In genomic region chr4:153467154-153467896, GRCh38 we compare ENCODE assay signal across 8 cellular contexts. TPM values are rescaled to one million over a fixed set of nuclear protein-coding genes. Genes with fewer than 3 reads are reported as not detected.
DNase-seq lines count a peak whose midpoint lies in the region; ATAC-seq and TF ChIP-seq lines count a peak whose summit lies in the region.

No MANE protein-coding gene starts in this region.

- H3K4me1 ChIP-seq in ACC112 (ENCODE audit: control insufficient read depth, insufficient read depth, low read length, unreplicated experiment), result peaks cover 37% of the 10 kb centered on the region
- peaks cover 38 to 39% of the 10 kb centered on the region in 2 donors for H3K4me1 ChIP-seq in naive thymus-derived CD4-positive, alpha-beta T cell (ENCODE audit: control insufficient read depth in 2 of 2, insufficient read depth in 2 of 2, low read length in 2 of 2)

- H3K4me3 Mint-ChIP-seq in activated CD4-positive, alpha-beta T cell treated with anti-CD3 and anti-CD28 coated beads, Interleukin-2, amount 10 ng/mL, durations not matched to agents 24 days and 14 days, result peak overlapping the region; percentile 85
- peak overlapping the region; percentile 94 to 100 (median 96) for H3K4me3 Mint-ChIP-seq in naive thymus-derived CD4-positive, alpha-beta T cell
- H3K4me3 Mint-ChIP-seq in type B pancreatic cell, result peak overlapping the region; percentile 90

- peaks cover 57% of the 10 kb centered on the region for H3K4me1 Mint-ChIP-seq in activated CD4-positive, alpha-beta T cell treated with anti-CD3 and anti-CD28 coated beads, Interleukin-2, amount 10 ng/mL, durations not matched to agents 24 days and 14 days
- peaks cover 41 to 71% (median 54%) of the 10 kb centered on the region in 7 donors for H3K4me1 Mint-ChIP-seq in naive thymus-derived CD4-positive, alpha-beta T cell
- H3K4me1 Mint-ChIP-seq in type B pancreatic cell (ENCODE audit: unreplicated experiment), result peaks cover 30% of the 10 kb centered on the region

- H3K27me3 ChIP-seq in ACC112 (ENCODE audit: insufficient read depth, low read length), result no peaks in the 10 kb centered on the region
- H3K27me3 ChIP-seq in naive thymus-derived CD4-positive, alpha-beta T cell (ENCODE audit: control insufficient read depth in 2 of 2, insufficient read depth in 2 of 2, low read length in 2 of 2), result no peaks in the 10 kb centered on the region

- H3K27ac Mint-ChIP-seq in activated CD4-positive, alpha-beta T cell treated with anti-CD3 and anti-CD28 coated beads, Interleukin-2, amount 10 ng/mL, durations not matched to agents 24 days and 14 days, result peak overlapping the region; percentile 89
- peak overlapping the region; percentile 93 to 99 (median 98) for H3K27ac Mint-ChIP-seq in naive thymus-derived CD4-positive, alpha-beta T cell
- H3K27ac Mint-ChIP-seq in type B pancreatic cell, result peak overlapping the region; percentile 78

- no peaks in the 10 kb centered on the region for H3K36me3 ChIP-seq in ACC112 (ENCODE audit: insufficient read depth, low read length)
- H3K36me3 ChIP-seq in naive thymus-derived CD4-positive, alpha-beta T cell (ENCODE audit: control insufficient read depth in 2 of 3, insufficient read depth in 3 of 3, low read length in 3 of 3), result peaks cover 0 to 12% (median 0%) of the 10 kb centered on the region in 3 experiments

- H3K27ac ChIP-seq in ACC112 (ENCODE audit: low read depth, low read length), result no peak overlapping the region
- H3K27ac ChIP-seq in naive thymus-derived CD4-positive, alpha-beta T cell (ENCODE audit: low read depth, low read length), result peak overlapping the region; percentile 91

- H3K9me3 Mint-ChIP-seq in activated CD4-positive, alpha-beta T cell treated with anti-CD3 and anti-CD28 coated beads, Interleukin-2, amount 10 ng/mL, durations not matched to agents 24 days and 14 days, result no peaks in the 10 kb centered on the region
- H3K9me3 Mint-ChIP-seq in naive thymus-derived CD4-positive, alpha-beta T cell, result peaks cover 0 to 4% (median 0%) of the 10 kb centered on the region in 11 donors
- no peaks in the 10 kb centered on the region for H3K9me3 Mint-ChIP-seq in type B pancreatic cell

- no peak overlapping the region for H2AFZ ChIP-seq in ACC112 (ENCODE audit: low read length, unreplicated experiment)

- POLR2A ChIA-PET in naive thymus-derived CD4-positive, alpha-beta T cell (lab: Charles Lee), result interaction anchor here (0.6 to 10.5 kb wide), 25 partner anchors 10 to 121 kb away, joined by 3 to 122 read pairs (median 8); partner anchors contain the start of gene MND1

- peak; percentile 31 for TF ChIP-seq POLR2A in erythroblast (IDR thresholded peaks at IDR 0.05; ENCODE audit: low read length)

- CTCF ChIA-PET in naive thymus-derived CD4-positive, alpha-beta T cell (lab: Charles Lee), result interaction anchor here (0.7 to 3.4 kb wide), 23 partner anchors 10 to 123 kb away, joined by 3 to 35 read pairs (median 5); partner anchors contain the start of gene MND1

- H3K79me2 ChIP-seq in ACC112 (ENCODE audit: control insufficient read depth, insufficient read depth, low read length, unreplicated experiment), result peaks cover 26% of the 10 kb centered on the region

- H3K9me3 ChIP-seq in naive thymus-derived CD4-positive, alpha-beta T cell (ENCODE audit: control insufficient read depth in 2 of 3, low read length in 3 of 3), result no peaks in the 10 kb centered on the region

- H3K4me3 ChIP-seq in ACC112 (ENCODE audit: low read depth, low read length), result peak overlapping the region; percentile 88
- peak overlapping the region; percentile 72 for H3K4me3 ChIP-seq in naive thymus-derived CD4-positive, alpha-beta T cell (ENCODE audit: low read length)

- DNase-seq in NCI-H146 (lab: John Stamatoyannopoulos, UW), result peak; percentile 86
- peak; percentile 81 for DNase-seq in activated CD4-positive, alpha-beta T cell treated with anti-CD3 and anti-CD28 coated beads, Interleukin-2, amount 10 ng/mL, durations not matched to agents 24 days and 14 days
- peak; percentile 65 to 73 for DNase-seq in erythroblast (lab: John Stamatoyannopoulos, UW)
- DNase-seq in naive thymus-derived CD4-positive, alpha-beta T cell, result peak in 4 of 9 donors; percentile 40 to 63 (median 50)
- DNase-seq in type B pancreatic cell (ENCODE audit: extremely low spot score, unreplicated experiment), result no peak

- no peaks in the 10 kb centered on the region for H3K27me3 Mint-ChIP-seq in activated CD4-positive, alpha-beta T cell treated with anti-CD3 and anti-CD28 coated beads, Interleukin-2, amount 10 ng/mL, durations not matched to agents 24 days and 14 days
- no peaks in the 10 kb centered on the region for H3K27me3 Mint-ChIP-seq in naive thymus-derived CD4-positive, alpha-beta T cell
- H3K27me3 Mint-ChIP-seq in type B pancreatic cell, result peaks cover 22% of the 10 kb centered on the region

- intact Hi-C loops in activated CD4-positive, alpha-beta T cell treated with anti-CD3 and anti-CD28 coated beads, Interleukin-2, amount 10 ng/mL, durations not matched to agents 24 days and 14 days (cut with micrococcal nuclease), result loop anchor here (1.0 to 5.0 kb wide), 4 partner anchors 34 to 930 kb away; partner anchors contain the start of gene FBXW7
- intact Hi-C loops in naive thymus-derived CD4-positive, alpha-beta T cell (cut with micrococcal nuclease), result loop anchor here (1.0 to 10.0 kb wide), 4 partner anchors 8 to 287 kb away; no protein-coding TSS in a partner anchor

- no peak for TF ChIP-seq CTCF in type B pancreatic cell (conservative IDR thresholded peaks at IDR 0.05)

- peak; percentile 39 for ATAC-seq in GM18499 (IDR thresholded peaks at IDR 0.05; ENCODE audit: insufficient read depth, unreplicated experiment)
- ATAC-seq in HG02763 (IDR thresholded peaks at IDR 0.05; ENCODE audit: unreplicated experiment), result peak; percentile 55
- ATAC-seq in naive thymus-derived CD4-positive, alpha-beta T cell, result peak; percentile 6

- H3K36me3 Mint-ChIP-seq in activated CD4-positive, alpha-beta T cell treated with anti-CD3 and anti-CD28 coated beads, Interleukin-2, amount 10 ng/mL, durations not matched to agents 24 days and 14 days (ENCODE audit: low read depth), result peaks cover 20% of the 10 kb centered on the region
- peaks cover 5 to 30% (median 12%) of the 10 kb centered on the region in 5 donors for H3K36me3 Mint-ChIP-seq in naive thymus-derived CD4-positive, alpha-beta T cell
- no peaks in the 10 kb centered on the region for H3K36me3 Mint-ChIP-seq in type B pancreatic cell

RNA-seq across cellular contexts. Expression of gene TMEM131L, which starts 1.2 kb away (rescaled TPM):
- total RNA-seq in activated CD4-positive, alpha-beta T cell treated with anti-CD3 and anti-CD28 coated beads, Interleukin-2, amount 10 ng/mL, durations not matched to agents 24 days and 14 days, result 40.3 and 40.6 TPM in 2 replicates
- total RNA-seq in naive thymus-derived CD4-positive, alpha-beta T cell, result 100 to 1,000 TPM in 2 of 5 experiments, 10 to 100 TPM in 3; 45.8 to 111 (median 97.7) TPM
- polyA plus RNA-seq in naive thymus-derived CD4-positive, alpha-beta T cell, result 10 to 100 TPM; 45.7 to 59.9 TPM
- total RNA-seq in type B pancreatic cell (ENCODE audit: low replicate concordance), result 5.4 and 21.3 TPM in 2 replicates
